In genomic region chr17:9431620-9432019, GRCh38 we compare ENCODE assay signal across 23 cellular contexts.
DNase-seq lines count a peak whose midpoint lies in the region; ATAC-seq and TF ChIP-seq lines count a peak whose summit lies in the region.
"Had no signal": no experiment of that assay in that cellular context is flagged by ENCODE, and none has a peak within 500 bp of the region (broad histone marks: within the 10 kb centered on the region; RNA-seq: fewer than 3 reads in every experiment).

No MANE protein-coding gene starts in this region.

- TF ChIP-seq POLR2A in esophagus squamous epithelium (IDR thresholded peaks at IDR 0.05) (no peak), gastrocnemius medialis (IDR thresholded peaks at IDR 0.05) (no peak)

- H3K36me3 ChIP-seq in esophagus squamous epithelium, result no peaks in the 10 kb centered on the region
- no peaks in the 10 kb centered on the region for H3K36me3 ChIP-seq in gastrocnemius medialis
- H3K36me3 ChIP-seq in upper lobe of right lung, result no peaks in the 10 kb centered on the region
- H3K36me3 ChIP-seq: neural progenitor cell had no signal

- in situ Hi-C loops in gastrocnemius medialis (cut with MboI; ENCODE audit: low sequenced_read_pairs in 4 of 4), result no loop called here

- TF ChIP-seq CTCF in esophagus squamous epithelium (IDR thresholded peaks at IDR 0.05), result no peak
- TF ChIP-seq CTCF in gastrocnemius medialis (IDR thresholded peaks at IDR 0.05 in 4 of 5, conservative IDR thresholded peaks at IDR 0.05 in 1 of 5), result no peak
- no peak for TF ChIP-seq CTCF in upper lobe of right lung (IDR thresholded peaks at IDR 0.05)

- H3K9me3 ChIP-seq in esophagus squamous epithelium (no peaks in the 10 kb centered on the region), gastrocnemius medialis (no peaks in the 10 kb centered on the region), upper lobe of right lung (no peaks in the 10 kb centered on the region)

- DNase-seq in DMS 273 (lab: John Stamatoyannopoulos, UW; ENCODE audit: unreplicated experiment) (peak; percentile 2), DMS 273 treated with DMSO at 0.1 percent for 48 hours (lab: John Stamatoyannopoulos, UW) (no peak), esophagus squamous epithelium (lab: John Stamatoyannopoulos, UW) (no peak), gastrocnemius medialis (no peak), upper lobe of right lung (no peak), NCI-H2107 treated with DMSO at 0.1 percent for 48 hours (lab: John Stamatoyannopoulos, UW; ENCODE audit: unreplicated experiment) (no peak), NCI-H1930 (lab: John Stamatoyannopoulos, UW) (no peak)
- DNase-seq: activated CD4-positive, alpha-beta T cell treated with anti-CD3 and anti-CD28 coated beads for 48 hours; activated gamma-delta T cell treated with Interleukin-2 at 50 U/mL for 16 hours; activated naive CD8-positive, alpha-beta T cell treated with anti-CD3 and anti-CD28 coated beads, Interleukin-2, amount 50 U/mL, for 24 hours; activated T-cell treated with anti-CD3 and anti-CD28 coated beads, Interleukin-2, amount 50 U/mL, for 24 hours; effector CD4-positive, alpha-beta T cell; EL; head of caudate nucleus; IMR-90; kidney glomerular epithelial cell; NCI-H524 treated with DMSO at 0.1 percent for 48 hours; posterior cingulate gyrus; SHP77 had no signal

- H3K27me3 ChIP-seq in esophagus squamous epithelium (no peaks in the 10 kb centered on the region), gastrocnemius medialis (no peaks in the 10 kb centered on the region), upper lobe of right lung (no peaks in the 10 kb centered on the region)
- H3K27me3 ChIP-seq: neural progenitor cell had no signal

- intact Hi-C loops in esophagus squamous epithelium (cut with DNase I) (no loop called here), gastrocnemius medialis (cut with DNase I; ENCODE audit: low total_unique reads) (loop anchor here (5.0 to 10.0 kb wide), 2 partner anchors 59 to 93 kb away; no protein-coding TSS in a partner anchor), upper lobe of right lung (cut with DNase I) (no loop called here)

- no peak overlapping the region for H3K4me3 ChIP-seq in esophagus squamous epithelium
- no peak overlapping the region for H3K4me3 ChIP-seq in gastrocnemius medialis
- no peak overlapping the region for H3K4me3 ChIP-seq in upper lobe of right lung
- H3K4me3 ChIP-seq: GM12878, neural progenitor cell had no signal

- ATAC-seq in gastrocnemius medialis (peak in 1 of 2 donors; percentile 21), upper lobe of right lung (no peak), GM21515 (IDR thresholded peaks at IDR 0.05; ENCODE audit: unreplicated experiment) (no peak)
- ATAC-seq: activated naive CD8-positive, alpha-beta T cell treated with anti-CD3 and anti-CD28 coated beads, Interleukin-2, amount 50 U/mL, for 24 hours had no signal

- 48 to 50% methylated on average over 2 of the region's 2 CpGs for WGBS in esophagus squamous epithelium, 2 donors

- H3K4me1 ChIP-seq in esophagus squamous epithelium, result peaks cover 0 to 45% (median 10%) of the 10 kb centered on the region in 3 donors
- peaks cover 35 to 36% of the 10 kb centered on the region in 2 donors for H3K4me1 ChIP-seq in gastrocnemius medialis
- H3K4me1 ChIP-seq in upper lobe of right lung, result peaks cover 9% of the 10 kb centered on the region
- H3K4me1 ChIP-seq: neural progenitor cell had no signal

- H3K27ac ChIP-seq in esophagus squamous epithelium, result peak overlapping the region in 3 of 4 donors; percentile 77 to 84 (median 81)
- peak overlapping the region; percentile 34 to 75 (median 51) for H3K27ac ChIP-seq in gastrocnemius medialis
- peak overlapping the region; percentile 26 for H3K27ac ChIP-seq in upper lobe of right lung
- H3K27ac ChIP-seq: 22Rv1, neural progenitor cell had no signal

Comparison
In these comparisons a context has a peak if more than half of its experiments do, and no peak if none do; other contexts are left out.
1. H3K27ac ChIP-seq: peak in every context shown above with its lines; median percentile 81 in esophagus squamous epithelium; 51 in gastrocnemius medialis; 26 in upper lobe of right lung.